In the genomic region with DNA sequence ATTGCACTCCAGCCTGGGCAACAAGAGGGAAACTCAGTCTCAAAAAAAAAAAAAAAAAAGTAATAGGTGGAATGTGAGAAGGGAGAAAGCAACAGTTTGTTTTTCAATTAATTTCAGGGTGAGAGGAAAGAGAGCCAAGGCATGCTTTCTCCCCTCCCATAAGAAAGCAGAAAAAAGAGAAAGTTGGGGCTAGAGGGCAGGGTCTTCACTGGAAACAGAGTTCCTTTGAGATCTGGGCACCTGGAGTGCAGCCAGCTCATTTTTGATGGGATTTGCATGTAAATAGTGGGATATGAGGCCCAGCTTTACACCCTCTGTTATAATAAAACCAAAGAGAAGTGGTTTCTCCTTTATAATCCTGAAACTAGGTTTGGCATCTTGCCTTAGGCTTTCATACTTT, we compare ENCODE assay signal across 20 cellular contexts. TPM values are rescaled to one million over a fixed set of nuclear protein-coding genes. Genes with fewer than 3 reads are reported as not detected.
DNase-seq lines count a peak whose midpoint lies in the region; ATAC-seq and TF ChIP-seq lines count a peak whose summit lies in the region.
"Had no signal": no experiment of that assay in that cellular context is flagged by ENCODE, and none has a peak within 500 bp of the region (broad histone marks: within the 10 kb centered on the region; RNA-seq: fewer than 3 reads in every experiment).

No MANE protein-coding gene starts in this region.

- H3K4me3 ChIP-seq in H7 (ENCODE audit: insufficient read depth, low read depth, low read length) (no peak overlapping the region), retinal pigment epithelial cell (ENCODE audit: low read length) (no peak overlapping the region)
- H3K4me3 ChIP-seq: BLaER1 treated with 17β-estradiol and CSF1 and Interleukin-3, amounts not matched to agents 10 nM and 100 nM had no signal

- DNase-seq in H7 (peak; percentile 24), NCI-H1048 (lab: John Stamatoyannopoulos, UW) (peak; percentile 25), globus pallidus (ENCODE audit: low spot score) (peak; percentile 30), retinal pigment epithelial cell (ENCODE audit: low read depth) (peak; percentile 66), GM19238 (ENCODE audit: insufficient read length, low spot score) (no peak)
- DNase-seq: ACHN; Caco-2; CD4-positive, alpha-beta memory T cell; DND-41; HFFc6; Kasumi-1; NCI-H1436 treated with DMSO at 0.1 percent for 48 hours; NCI-H1930; NCI-H226; NCI-H510A treated with DMSO at 0.1 percent for 48 hours; NCI-H748 treated with DMSO at 0.1 percent for 48 hours; SIG-M5 had no signal

- no peaks in the 10 kb centered on the region for H3K27me3 ChIP-seq in H7 (ENCODE audit: control insufficient read depth, insufficient read depth, low read length)
- H3K27me3 ChIP-seq: BLaER1 treated with 17β-estradiol and CSF1 and Interleukin-3, amounts not matched to agents 10 nM and 100 nM had no signal

- H3K36me3 ChIP-seq in H7 (replicated peaks; ENCODE audit: control insufficient read depth, insufficient read depth, low read length) = no peaks in the 10 kb centered on the region
- H3K36me3 ChIP-seq: BLaER1 treated with 17β-estradiol and CSF1 and Interleukin-3, amounts not matched to agents 10 nM and 100 nM had no signal

- no peak for ATAC-seq in GM21786 (IDR thresholded peaks at IDR 0.05; ENCODE audit: unreplicated experiment)
- no peak for ATAC-seq in GM18873 (IDR thresholded peaks at IDR 0.05; ENCODE audit: low FRiP score, unreplicated experiment)

- no peak for TF ChIP-seq CTCF in retinal pigment epithelial cell (conservative IDR thresholded peaks at IDR 0.05; ENCODE audit: low read depth, low read length)

RNA-seq across cellular contexts. Expression of a gene that starts 13.8 kb away (rescaled TPM):
- 2.4 TPM in 2 replicates for total RNA-seq in H7 (2014; rRNA removed; shearing (Covaris generic))
